ENCODE assay signal across 12 cellular contexts in the genomic region with DNA sequence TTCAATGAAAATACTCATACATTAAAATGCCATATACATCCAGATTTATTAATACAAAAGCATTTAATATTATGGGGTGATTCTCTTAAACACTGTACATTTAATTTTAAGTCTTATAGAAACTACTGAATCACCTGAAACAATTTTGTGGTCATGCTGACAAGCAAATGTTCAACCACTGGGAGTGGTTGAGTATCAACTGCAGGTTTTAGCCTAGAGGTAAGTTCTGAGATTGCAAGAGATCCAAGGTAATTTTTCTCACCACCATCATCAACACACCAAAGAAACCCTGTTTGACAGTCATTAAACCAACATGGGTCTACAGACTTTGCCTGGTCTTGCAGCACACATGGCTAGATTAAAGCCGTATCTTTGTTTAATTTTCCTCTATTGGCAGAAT.
A peak's percentile ranks its signal among the peaks of the same experiment; 100 is the strongest.
DNase-seq lines count a peak whose midpoint lies in the region; ATAC-seq, FAIRE-seq and TF ChIP-seq lines count a peak whose summit lies in the region.
"Had no signal": no experiment of that assay in that cellular context is flagged by ENCODE, and none has a peak within 500 bp of the region (broad histone marks: within the 10 kb centered on the region; RNA-seq: fewer than 3 reads in every experiment).

No MANE protein-coding gene starts in this region.

- H3K36me3 ChIP-seq in keratinocyte (ENCODE audit: control insufficient read depth in 2 of 2, extremely low read depth in 1 of 2, insufficient read depth in 2 of 2, low read length in 2 of 2): no peaks in the 10 kb centered on the region
- H3K36me3 ChIP-seq in mucosa of descending colon (ENCODE audit: low read depth): no peaks in the 10 kb centered on the region
- H3K36me3 ChIP-seq: upper lobe of right lung had no signal

- no peak overlapping the region for H3K4me3 ChIP-seq in keratinocyte (ENCODE audit: control insufficient read depth in 2 of 3, extremely low read depth in 1 of 3, insufficient read depth in 2 of 3, low read depth in 1 of 3, low read length in 3 of 3)
- H3K4me3 ChIP-seq in mucosa of descending colon: no peak overlapping the region
- H3K4me3 ChIP-seq: A549, upper lobe of right lung had no signal

- intact Hi-C loops in mucosa of descending colon (cut with DNase I, micrococcal nuclease): no loop called here

- H3K27ac ChIP-seq in keratinocyte (ENCODE audit: control insufficient read depth, insufficient read depth, low read length): no peak overlapping the region
- H3K27ac ChIP-seq: A549, upper lobe of right lung had no signal

- H3K9me1 ChIP-seq in keratinocyte (ENCODE audit: control insufficient read depth, extremely low read depth, insufficient read depth, low read length): no peaks in the 10 kb centered on the region

- peaks cover 3% of the 10 kb centered on the region for H3K4me1 ChIP-seq in keratinocyte (ENCODE audit: control insufficient read depth, extremely low read depth, insufficient read depth, low read length)
- H3K4me1 ChIP-seq in mucosa of descending colon (ENCODE audit: low read depth): no peaks in the 10 kb centered on the region
- H3K4me1 ChIP-seq: A549 had no signal

- TF ChIP-seq CTCF in keratinocyte (optimal IDR thresholded peaks at IDR 0.05 in 1 of 3, IDR thresholded peaks at IDR 0.05 in 1 of 3, conservative IDR thresholded peaks at IDR 0.05 in 1 of 3; ENCODE audit: extremely low read depth in 1 of 3, insufficient read depth in 2 of 3, low read length in 3 of 3) (peak; percentile 0 to 39 (median 36)), mucosa of descending colon (IDR thresholded peaks at IDR 0.05) (no peak)

- H2AFZ ChIP-seq in keratinocyte (ENCODE audit: control insufficient read depth, low read length): no peak overlapping the region

- FAIRE-seq in keratinocyte (lab: Jason Lieb, UNC): peak; percentile 58
- FAIRE-seq: A549 had no signal

- peak; percentile 72 for ATAC-seq in GM21723 (IDR thresholded peaks at IDR 0.05; ENCODE audit: unreplicated experiment)
- ATAC-seq in mucosa of descending colon: no peak
- ATAC-seq: A549, upper lobe of right lung had no signal

- no peaks in the 10 kb centered on the region for H3K79me2 ChIP-seq in keratinocyte (ENCODE audit: control insufficient read depth, insufficient read depth, low read length)

- H3K27me3 ChIP-seq in keratinocyte (ENCODE audit: control insufficient read depth, extremely low read depth, insufficient read depth, low read length): no peaks in the 10 kb centered on the region
- H3K27me3 ChIP-seq: upper lobe of right lung had no signal

- H3K4me2 ChIP-seq in keratinocyte (ENCODE audit: control insufficient read depth, extremely low read depth, insufficient read depth, low read depth, low read length): no peak overlapping the region
- H3K4me2 ChIP-seq: A549 had no signal

- H4K20me1 ChIP-seq in keratinocyte (ENCODE audit: control insufficient read depth, extremely low read depth, insufficient read depth, low read length): no peaks in the 10 kb centered on the region

- H3K9ac ChIP-seq in keratinocyte (ENCODE audit: control insufficient read depth, extremely low read depth, insufficient read depth, low read length): no peak overlapping the region

- peak; percentile 39 for DNase-seq in NCI-H146 (lab: John Stamatoyannopoulos, UW)
- no peak for DNase-seq in NCI-H146 treated with DMSO at 0.1 percent for 48 hours (lab: John Stamatoyannopoulos, UW; ENCODE audit: unreplicated experiment)
- peak; percentile 11 for DNase-seq in HT1080 (ENCODE audit: low read depth)
- DNase-seq in keratinocyte (ENCODE audit: low read depth, low spot score): peak; percentile 17
- DNase-seq in mucosa of descending colon: no peak
- DNase-seq in nucleus accumbens (lab: John Stamatoyannopoulos, UW): no peak
- DNase-seq in activated gamma-delta T cell (lab: John Stamatoyannopoulos, UW): no peak
- DNase-seq: activated CD4-positive, alpha-beta T cell treated with anti-CD3 and anti-CD28 coated beads for 1 hour; immature natural killer cell; upper lobe of right lung had no signal

- dilution Hi-C loops in keratinocyte (cut with MboI; ENCODE audit: extremely low pct_ligation_motif_present, low sequenced_read_pairs): no loop called here

- H3K9me3 ChIP-seq in keratinocyte (ENCODE audit: control insufficient read depth, low read depth, low read length): no peaks in the 10 kb centered on the region
- no peaks in the 10 kb centered on the region for H3K9me3 ChIP-seq in mucosa of descending colon
- H3K9me3 ChIP-seq: A549, upper lobe of right lung had no signal

Comparison
In these comparisons a context has a peak if more than half of its experiments do, and no peak if none do; other contexts are left out.
1. DNase-seq: peak in NCI-H146 (single experiment), HT1080 (single experiment) and keratinocyte (single experiment); none in NCI-H146 treated with DMSO at 0.1 percent for 48 hours (single experiment), mucosa of descending colon (0 of 3), nucleus accumbens (0 of 56) and activated gamma-delta T cell (single experiment).